ENCODE assay signal across 8 cellular contexts in genomic region chr22:45389546-45389945, GRCh38. TPM values are rescaled to one million over a fixed set of nuclear protein-coding genes. Genes with fewer than 3 reads are reported as not detected.
"Had no signal": no experiment of that assay in that cellular context is flagged by ENCODE, and none has a peak within 500 bp of the region (broad histone marks: within the 10 kb centered on the region; RNA-seq: fewer than 3 reads in every experiment).

No MANE protein-coding gene starts in this region.

- H3K27ac ChIP-seq: HL-60 had no signal

- H3K9me3 Mint-ChIP-seq: IgD-negative memory B cell had no signal

- H3K4me1 Mint-ChIP-seq: IgD-negative memory B cell had no signal

- H3K27ac Mint-ChIP-seq: IgD-negative memory B cell had no signal

- DNase-seq: IMR-90, KBM-7 had no signal

- H3K4me3 Mint-ChIP-seq: IgD-negative memory B cell had no signal

- ATAC-seq: HepG2, K562 had no signal

- H3K36me3 Mint-ChIP-seq: IgD-negative memory B cell had no signal

- H3K4me3 ChIP-seq: K562 had no signal

RNA-seq across cellular contexts. Expression of gene SMC1B, which starts 23.9 kb away (rescaled TPM):
- total RNA-seq: HepG2, HT-29, HT1080, IMR-90, K562 had no signal
- polyA plus RNA-seq: HepG2, IgD-negative memory B cell, IMR-90 had no signal

RNA-seq across cellular contexts. Expression of gene RIBC2, which starts 23.9 kb away (rescaled TPM):
- total RNA-seq: K562 had no signal
- polyA plus RNA-seq: HepG2, IgD-negative memory B cell, K562 had no signal
